In genomic region chr1:8661185-8662110, GRCh38 we compare ENCODE assay signal across 8 cellular contexts.
A peak's percentile ranks its signal among the peaks of the same experiment; 100 is the strongest.
DNase-seq lines count a peak whose midpoint lies in the region; ATAC-seq and TF ChIP-seq lines count a peak whose summit lies in the region.

No MANE protein-coding gene starts in this region.

- no peaks in the 10 kb centered on the region for H3K36me3 ChIP-seq in right atrium auricular region

- H3K4me3 Mint-ChIP-seq in activated CD4-positive, alpha-beta T cell treated with anti-CD3 and anti-CD28 coated beads, Interleukin-2, amount 10 ng/mL, durations not matched to agents 24 days and 14 days: peak overlapping the region; percentile 18

- no peak overlapping the region for H3K4me3 ChIP-seq in right atrium auricular region

- H3K27me3 ChIP-seq in right atrium auricular region: no peaks in the 10 kb centered on the region

- no peak overlapping the region for H3K27ac Mint-ChIP-seq in activated CD4-positive, alpha-beta T cell treated with anti-CD3 and anti-CD28 coated beads, Interleukin-2, amount 10 ng/mL, durations not matched to agents 24 days and 14 days

- intact Hi-C loops in activated CD4-positive, alpha-beta T cell treated with anti-CD3 and anti-CD28 coated beads, Interleukin-2, amount 10 ng/mL, durations not matched to agents 24 days and 14 days (cut with micrococcal nuclease): loop anchor here (1.0 to 10.0 kb wide), 2 partner anchors 57 to 187 kb away; no protein-coding TSS in a partner anchor

- H3K36me3 Mint-ChIP-seq in activated CD4-positive, alpha-beta T cell treated with anti-CD3 and anti-CD28 coated beads, Interleukin-2, amount 10 ng/mL, durations not matched to agents 24 days and 14 days (ENCODE audit: low read depth): no peaks in the 10 kb centered on the region

- H3K9me3 ChIP-seq in right atrium auricular region: no peaks in the 10 kb centered on the region

- peak overlapping the region; percentile 67 to 85 for H3K27ac ChIP-seq in right atrium auricular region

- peaks cover 5% of the 10 kb centered on the region for H3K4me1 Mint-ChIP-seq in activated CD4-positive, alpha-beta T cell treated with anti-CD3 and anti-CD28 coated beads, Interleukin-2, amount 10 ng/mL, durations not matched to agents 24 days and 14 days

- DNase-seq in NCI-H82 (lab: John Stamatoyannopoulos, UW): peak; percentile 36
- no peak for DNase-seq in NCI-H82 treated with DMSO at 0.1 percent for 48 hours (lab: John Stamatoyannopoulos, UW; ENCODE audit: unreplicated experiment)
- no peak for DNase-seq in activated CD4-positive, alpha-beta T cell treated with anti-CD3 and anti-CD28 coated beads, Interleukin-2, amount 10 ng/mL, durations not matched to agents 24 days and 14 days
- DNase-seq in right atrium auricular region (ENCODE audit: low spot score): no peak
- DNase-seq in stimulated activated CD4-positive, alpha-beta T cell treated with anti-CD3 and anti-CD28 coated beads, Interleukin-4, amount 100 ng/mL, for 48 hours (ENCODE audit: low read depth in 2 of 2): peak; percentile 32 to 40
- no peak for DNase-seq in GDM1 (lab: John Stamatoyannopoulos, UW)

- H3K9me3 Mint-ChIP-seq in activated CD4-positive, alpha-beta T cell treated with anti-CD3 and anti-CD28 coated beads, Interleukin-2, amount 10 ng/mL, durations not matched to agents 24 days and 14 days: no peaks in the 10 kb centered on the region

- TF ChIP-seq CTCF in right atrium auricular region (IDR thresholded peaks at IDR 0.05): no peak

- peaks cover 6 to 70% of the 10 kb centered on the region in 2 donors for H3K4me1 ChIP-seq in right atrium auricular region

- H3K27me3 Mint-ChIP-seq in activated CD4-positive, alpha-beta T cell treated with anti-CD3 and anti-CD28 coated beads, Interleukin-2, amount 10 ng/mL, durations not matched to agents 24 days and 14 days: no peaks in the 10 kb centered on the region

- no peak for ATAC-seq in HG02588 (IDR thresholded peaks at IDR 0.05; ENCODE audit: unreplicated experiment)
- ATAC-seq in GM19452 (IDR thresholded peaks at IDR 0.05; ENCODE audit: unreplicated experiment): no peak

Comparison
In these comparisons a context has a peak if more than half of its experiments do, and no peak if none do; other contexts are left out.
1. DNase-seq: peak in NCI-H82 (single experiment) and stimulated activated CD4-positive, alpha-beta T cell treated with anti-CD3 and anti-CD28 coated beads, Interleukin-4, amount 100 ng/mL, for 48 hours (2 of 2); none in NCI-H82 treated with DMSO at 0.1 percent for 48 hours (single experiment), activated CD4-positive, alpha-beta T cell treated with anti-CD3 and anti-CD28 coated beads, Interleukin-2, amount 10 ng/mL, durations not matched to agents 24 days and 14 days (single experiment), right atrium auricular region (single experiment) and GDM1 (single experiment).